1 cellular context compared by ENCODE assay signal in genomic region chr13:101415358-101416174, GRCh38.
TF ChIP-seq lines count a peak whose summit lies in the region.

No MANE protein-coding gene starts in this region.

TF ChIP-seq in HepG2, 621 proteins besides CTCF, POLR2A, EP300 and RAD21:
- TF ChIP-seq ZNF691 (CRISPR knock-in tag; IDR thresholded peaks at IDR 0.05; ENCODE audit: borderline replicate concordance, low read depth) (no peak), RCOR2 (CRISPR knock-in tag; IDR thresholded peaks at IDR 0.05) (no peak), ZFX (CRISPR knock-in tag; IDR thresholded peaks at IDR 0.05; ENCODE audit: low read depth) (no peak), TCF7 (IDR thresholded peaks at IDR 0.05; ENCODE audit: low read depth) (no peak), ZSCAN20 (CRISPR knock-in tag; IDR thresholded peaks at IDR 0.05; ENCODE audit: borderline replicate concordance) (no peak), CREBL2 (CRISPR knock-in tag; IDR thresholded peaks at IDR 0.05; ENCODE audit: borderline replicate concordance) (no peak), HDAC1 (CRISPR knock-in tag; IDR thresholded peaks at IDR 0.05) (no peak), ZNF773 (CRISPR knock-in tag; IDR thresholded peaks at IDR 0.05; ENCODE audit: borderline replicate concordance) (no peak), KLF6 (CRISPR knock-in tag; IDR thresholded peaks at IDR 0.05) (no peak), ZZZ3 (CRISPR knock-in tag; IDR thresholded peaks at IDR 0.05; ENCODE audit: borderline replicate concordance) (no peak), ZNF496 (CRISPR knock-in tag; IDR thresholded peaks at IDR 0.05; ENCODE audit: insufficient replicate concordance) (no peak), ELF1 (CRISPR knock-in tag; IDR thresholded peaks at IDR 0.05) (no peak), KMT2B (CRISPR knock-in tag; IDR thresholded peaks at IDR 0.05) (no peak), ZNF337 (CRISPR knock-in tag; IDR thresholded peaks at IDR 0.05; ENCODE audit: borderline replicate concordance, low read depth) (no peak)
